In the genomic region with DNA sequence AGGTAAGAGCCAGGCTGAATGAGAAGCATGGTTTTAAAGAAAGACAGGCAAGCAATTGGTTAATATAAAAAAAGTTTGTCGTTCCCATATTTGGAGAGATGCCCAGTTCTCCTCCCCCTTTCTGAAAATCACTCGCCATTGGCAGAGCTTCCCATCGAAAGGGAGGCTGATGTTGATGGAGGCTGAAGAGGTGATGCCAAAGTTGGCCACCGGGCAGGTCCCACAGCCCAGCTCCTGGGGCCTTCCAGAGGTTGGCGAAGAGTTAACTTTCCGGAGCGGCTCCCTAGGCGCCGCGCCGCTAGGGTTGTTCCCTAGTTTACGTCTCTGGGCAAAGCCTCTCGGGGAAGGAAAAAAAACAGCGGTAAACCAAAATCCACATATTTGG, we compare ENCODE assay signal across 7 cellular contexts. TPM values are rescaled to one million over a fixed set of nuclear protein-coding genes. Genes with fewer than 3 reads are reported as not detected.
DNase-seq lines count a peak whose midpoint lies in the region; ATAC-seq and TF ChIP-seq lines count a peak whose summit lies in the region.

No MANE protein-coding gene starts in this region.

- peak overlapping the region; percentile 63 for H3K4me3 Mint-ChIP-seq in activated T-helper 17 cell treated with anti-CD3 and anti-CD28 coated beads, Interleukin-2, amount 50 U/mL, for 72 hours

- ATAC-seq in GM18868 (IDR thresholded peaks at IDR 0.05; ENCODE audit: unreplicated experiment), result peak; percentile 7
- ATAC-seq in activated T-helper 17 cell treated with anti-CD3 and anti-CD28 coated beads, Interleukin-2, amount 50 U/mL, for 72 hours (replicated peaks), result peak; percentile 13
- ATAC-seq in right cardiac atrium, result peak; percentile 72 to 74
- peak in 1 of 2 donors; percentile 36 for ATAC-seq in gastrocnemius medialis
- ATAC-seq in HG03039 (IDR thresholded peaks at IDR 0.05; ENCODE audit: unreplicated experiment), result no peak

- H3K4me3 ChIP-seq in right cardiac atrium (ENCODE audit: low read length), result peak overlapping the region; percentile 69
- H3K4me3 ChIP-seq in gastrocnemius medialis, result peak overlapping the region; percentile 46 to 76 (median 57)

- H3K4me1 ChIP-seq in right cardiac atrium (ENCODE audit: control insufficient read depth, insufficient read depth, low read length) (peaks cover 4% of the 10 kb centered on the region), gastrocnemius medialis (peaks cover 0 to 6% of the 10 kb centered on the region in 2 donors)

- TF ChIP-seq CTCF in gastrocnemius medialis (IDR thresholded peaks at IDR 0.05 in 4 of 5, conservative IDR thresholded peaks at IDR 0.05 in 1 of 5), result no peak

- H3K9me3 ChIP-seq in right cardiac atrium (ENCODE audit: control insufficient read depth, low read length), result no peaks in the 10 kb centered on the region
- H3K9me3 ChIP-seq in gastrocnemius medialis, result no peaks in the 10 kb centered on the region

- H3K27me3 Mint-ChIP-seq in activated T-helper 17 cell treated with anti-CD3 and anti-CD28 coated beads, Interleukin-2, amount 50 U/mL, for 72 hours, result peaks cover 41% of the 10 kb centered on the region

- H3K36me3 ChIP-seq in gastrocnemius medialis, result no peaks in the 10 kb centered on the region

- H3K4me1 Mint-ChIP-seq in activated T-helper 17 cell treated with anti-CD3 and anti-CD28 coated beads, Interleukin-2, amount 50 U/mL, for 72 hours, result no peaks in the 10 kb centered on the region

- no peaks in the 10 kb centered on the region for H3K36me3 Mint-ChIP-seq in activated T-helper 17 cell treated with anti-CD3 and anti-CD28 coated beads, Interleukin-2, amount 50 U/mL, for 72 hours (ENCODE audit: low read depth)

- H3K27me3 ChIP-seq in right cardiac atrium (ENCODE audit: control insufficient read depth, insufficient read depth), result no peaks in the 10 kb centered on the region
- peaks cover 0 to 19% (median 7%) of the 10 kb centered on the region in 3 donors for H3K27me3 ChIP-seq in gastrocnemius medialis

- no peak overlapping the region for H3K27ac Mint-ChIP-seq in activated T-helper 17 cell treated with anti-CD3 and anti-CD28 coated beads, Interleukin-2, amount 50 U/mL, for 72 hours

- DNase-seq in NCI-H146 treated with DMSO at 0.1 percent for 48 hours (lab: John Stamatoyannopoulos, UW; ENCODE audit: unreplicated experiment) (peak; percentile 47), right cardiac atrium (peak; percentile 64 to 76 (median 74)), gastrocnemius medialis (no peak), DMS153 (lab: John Stamatoyannopoulos, UW) (no peak)

- intact Hi-C loops in right cardiac atrium (cut with DNase I) (no loop called here), gastrocnemius medialis (cut with DNase I; ENCODE audit: low total_unique reads) (no loop called here)

- TF ChIP-seq POLR2A in gastrocnemius medialis (IDR thresholded peaks at IDR 0.05), result peak in 1 of 2 donors; percentile 11

- in situ Hi-C loops in gastrocnemius medialis (cut with MboI; ENCODE audit: low sequenced_read_pairs in 4 of 4), result no loop called here

- H3K27ac ChIP-seq in right cardiac atrium (ENCODE audit: low read length), result peak overlapping the region; percentile 73
- H3K27ac ChIP-seq in gastrocnemius medialis, result peak overlapping the region in 2 of 4 donors; percentile 7 to 19

- H3K9me3 Mint-ChIP-seq in activated T-helper 17 cell treated with anti-CD3 and anti-CD28 coated beads, Interleukin-2, amount 50 U/mL, for 72 hours, result no peaks in the 10 kb centered on the region

- WGBS in right cardiac atrium, result 1% methylated on average over 14 of the region's 14 CpGs

RNA-seq across cellular contexts. Expression of a gene that starts 0.8 kb away (rescaled TPM):
- total RNA-seq in activated T-helper 17 cell treated with anti-CD3 and anti-CD28 coated beads, Interleukin-2, amount 50 U/mL, for 72 hours, result under 1 TPM in 1 of 2 donors, not detected in 1; 0.74 TPM
- 100 to 1,000 TPM; 110 to 136 (median 124) TPM for total RNA-seq in right cardiac atrium
- polyA plus RNA-seq in right cardiac atrium, result 172 TPM
- total RNA-seq in gastrocnemius medialis, result 10 to 100 TPM in 1 of 4 donors, 1 to 10 TPM in 3; 2.5 to 17.2 (median 4.0) TPM

Comparison
In these comparisons a context has a peak if more than half of its experiments do, and no peak if none do; other contexts are left out.
1. DNase-seq: peak in NCI-H146 treated with DMSO at 0.1 percent for 48 hours (single experiment) and right cardiac atrium (3 of 3); none in gastrocnemius medialis (0 of 2) and DMS153 (single experiment).
2. RNA of a gene that starts 0.8 kb away (total RNA-seq): 110 to 136 TPM in right cardiac atrium; 2.5 to 17.2 TPM in gastrocnemius medialis and 0.74 TPM in activated T-helper 17 cell treated with anti-CD3 and anti-CD28 coated beads, Interleukin-2, amount 50 U/mL, for 72 hours; every median in the first group is over 4 times any median in the second.